In the genomic region with DNA sequence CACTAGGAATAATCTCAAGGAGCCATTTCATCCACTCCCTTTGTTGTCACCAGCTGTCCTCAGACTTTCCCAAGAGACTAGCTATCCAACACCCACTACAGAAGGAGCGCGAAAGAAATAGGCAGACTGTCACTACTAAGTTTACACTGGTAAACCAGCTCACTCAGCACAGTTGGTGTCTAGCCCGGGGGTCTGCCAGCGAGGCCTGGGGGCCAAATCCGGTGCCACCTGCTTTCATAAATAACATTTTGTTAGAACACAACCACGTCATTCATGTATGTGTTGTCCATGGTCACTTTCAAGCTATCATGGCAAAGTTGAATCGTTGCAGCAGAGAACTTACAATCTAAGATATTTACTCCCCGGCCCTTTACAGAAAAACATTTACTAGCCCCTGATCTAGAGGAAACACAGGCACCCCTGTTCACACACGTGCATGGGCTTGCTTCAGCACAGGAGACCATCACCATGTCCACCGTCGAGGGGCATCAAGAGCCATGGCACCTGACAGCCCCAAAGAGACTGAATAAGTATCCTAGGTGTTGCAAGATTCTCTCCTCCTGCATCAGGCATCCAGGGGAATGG, we compare ENCODE assay signal across 28 cellular contexts.
"Had no signal": no experiment of that assay in that cellular context is flagged by ENCODE, and none has a peak within 500 bp of the region (broad histone marks: within the 10 kb centered on the region; RNA-seq: fewer than 3 reads in every experiment).

No MANE protein-coding gene starts in this region.

- H3K27me3 Mint-ChIP-seq: activated CD4-positive, alpha-beta T cell treated with anti-CD3 and anti-CD28 coated beads for 36 hours; activated CD8-positive, alpha-beta memory T cell treated with anti-CD3 and anti-CD28 coated beads, Interleukin-2, amount 10 ng/mL, durations not matched to agents 7 days and 5 days; activated naive CD8-positive, alpha-beta T cell had no signal

- H3K9me3 Mint-ChIP-seq: nephron progenitor cell had no signal

- H3K4me3 Mint-ChIP-seq: activated CD4-positive, alpha-beta T cell treated with anti-CD3 and anti-CD28 coated beads for 36 hours; activated CD8-positive, alpha-beta memory T cell treated with anti-CD3 and anti-CD28 coated beads, Interleukin-2, amount 10 ng/mL, durations not matched to agents 7 days and 5 days; activated CD8-positive, alpha-beta T cell treated with anti-CD3 and anti-CD28 coated beads, Interleukin-2, amount 10 ng/mL, durations not matched to agents 7 days and 5 days; activated naive CD8-positive, alpha-beta T cell; activated T-cell treated with anti-CD3 and anti-CD28 coated beads, Interleukin-2, amount 50 U/mL, for 72 hours; nephron progenitor cell had no signal

- ATAC-seq: activated CD4-positive, alpha-beta T cell treated with anti-CD3 and anti-CD28 coated beads for 36 hours; activated CD8-positive, alpha-beta memory T cell treated with anti-CD3 and anti-CD28 coated beads, Interleukin-2, amount 10 ng/mL, durations not matched to agents 7 days and 5 days; activated CD8-positive, alpha-beta T cell treated with anti-CD3 and anti-CD28 coated beads, Interleukin-2, amount 10 ng/mL, durations not matched to agents 7 days and 5 days; activated T-cell treated with anti-CD3 and anti-CD28 coated beads, Interleukin-2, amount 50 U/mL, for 72 hours; body of pancreas; gastroesophageal sphincter; left lobe of liver; sciatic nerve; stimulated activated naive CD8-positive, alpha-beta T cell treated with anti-CD3 and anti-CD28 coated beads, Interleukin-15, Interleukin-2, amounts not matched to agents 100 U/mL and 50 U/mL, for 24 hours had no signal

- H3K4me3 ChIP-seq: body of pancreas, gastroesophageal sphincter, lower lobe of right lung, skin epidermis, testis, transverse colon had no signal

- DNase-seq: activated CD4-positive, alpha-beta T cell treated with anti-CD3 and anti-CD28 coated beads for 36 hours; activated CD4-positive, CD25-positive, alpha-beta regulatory T cell; activated CD8-positive, alpha-beta memory T cell treated with anti-CD3 and anti-CD28 coated beads, Interleukin-2, amount 10 ng/mL, durations not matched to agents 7 days and 5 days; activated CD8-positive, alpha-beta T cell treated with anti-CD3 and anti-CD28 coated beads, Interleukin-2, amount 10 ng/mL, durations not matched to agents 7 days and 5 days; activated naive CD4-positive, alpha-beta T cell; activated T-cell treated with anti-CD3 and anti-CD28 coated beads, Interleukin-2, amount 50 U/mL, for 72 hours; aorta; body of pancreas; dermis blood vessel endothelial cell; effector memory CD4-positive, alpha-beta T cell; erythroblast; head of caudate nucleus; hypothalamus; kidney glomerular epithelial cell; lower lobe of right lung; mesenchymal stem cell; nephron progenitor cell; occipital lobe; stimulated activated CD4-positive, alpha-beta T cell treated with anti-CD3 and anti-CD28 coated beads, Interleukin-12 subunit alpha, Interleukin-12 subunit beta, amount 100 ng/mL, for 4 hours; stimulated activated CD4-positive, alpha-beta T cell treated with anti-CD3 and anti-CD28 coated beads, Interleukin-4, amount 100 ng/mL, for 1 hour; stimulated activated naive CD8-positive, alpha-beta T cell treated with anti-CD3 and anti-CD28 coated beads, Interleukin-15, Interleukin-2, amounts not matched to agents 100 U/mL and 50 U/mL, for 24 hours; testis; transverse colon had no signal

- H3K36me3 ChIP-seq: gastroesophageal sphincter, lower lobe of right lung, transverse colon had no signal

- H3K4me1 ChIP-seq: gastroesophageal sphincter, lower lobe of right lung, testis, transverse colon had no signal

- H3K9me3 ChIP-seq: body of pancreas, gastroesophageal sphincter, lower lobe of right lung, testis, transverse colon had no signal

- H3K4me1 Mint-ChIP-seq: activated CD4-positive, alpha-beta T cell treated with anti-CD3 and anti-CD28 coated beads for 36 hours; activated CD8-positive, alpha-beta memory T cell treated with anti-CD3 and anti-CD28 coated beads, Interleukin-2, amount 10 ng/mL, durations not matched to agents 7 days and 5 days had no signal

- H3K36me3 Mint-ChIP-seq: activated CD8-positive, alpha-beta memory T cell treated with anti-CD3 and anti-CD28 coated beads, Interleukin-2, amount 10 ng/mL, durations not matched to agents 7 days and 5 days; activated naive CD8-positive, alpha-beta T cell had no signal

- H3K27ac ChIP-seq: body of pancreas, gastroesophageal sphincter, lower lobe of right lung, skin epidermis, testis, transverse colon had no signal

- H3K27me3 ChIP-seq: body of pancreas, gastroesophageal sphincter, testis, transverse colon had no signal

- H3K27ac Mint-ChIP-seq: activated CD4-positive, alpha-beta T cell treated with anti-CD3 and anti-CD28 coated beads for 36 hours; activated CD8-positive, alpha-beta memory T cell treated with anti-CD3 and anti-CD28 coated beads, Interleukin-2, amount 10 ng/mL, durations not matched to agents 7 days and 5 days; activated CD8-positive, alpha-beta T cell treated with anti-CD3 and anti-CD28 coated beads, Interleukin-2, amount 10 ng/mL, durations not matched to agents 7 days and 5 days; activated naive CD8-positive, alpha-beta T cell; activated T-cell treated with anti-CD3 and anti-CD28 coated beads, Interleukin-2, amount 50 U/mL, for 72 hours; nephron progenitor cell had no signal
